Comparison of ENCODE assay signal across 7 cellular contexts in the genomic region with DNA sequence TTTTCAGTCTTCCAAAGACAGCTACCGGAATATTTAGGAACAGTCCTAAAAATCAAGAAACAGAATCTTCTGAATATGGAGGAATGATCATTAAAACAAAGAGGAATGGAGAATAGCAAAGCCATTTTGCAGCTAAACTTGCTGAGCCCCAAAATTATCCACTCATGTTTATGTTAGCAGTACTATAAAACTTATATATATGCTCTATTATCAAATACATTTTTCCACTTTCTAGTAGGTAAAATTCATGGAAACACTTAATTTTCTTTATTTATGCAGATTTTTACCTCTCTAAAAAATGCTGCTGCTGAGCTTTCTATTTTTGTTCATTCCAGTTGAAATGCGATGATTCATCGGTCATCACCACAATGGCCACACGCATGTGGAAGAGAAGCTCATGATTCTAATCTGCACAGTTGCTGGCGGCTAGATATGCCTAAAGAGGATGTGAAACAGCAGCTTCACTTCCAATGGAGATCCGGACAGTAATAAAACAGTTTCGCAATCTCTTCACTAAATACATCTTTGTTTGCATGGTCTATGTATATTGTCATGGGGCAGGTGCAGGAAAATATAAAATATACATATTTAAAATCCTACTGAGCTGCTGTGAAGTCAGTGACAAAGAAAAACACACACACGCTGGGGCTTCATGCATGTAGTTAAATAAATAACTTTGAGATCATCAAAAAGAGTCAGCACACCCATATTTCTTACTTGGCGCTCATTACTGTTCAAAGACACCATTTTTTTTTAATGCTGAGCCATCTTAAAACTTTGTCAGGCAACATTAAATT.
A peak's percentile ranks its signal among the peaks of the same experiment; 100 is the strongest.
DNase-seq lines count a peak whose midpoint lies in the region; ATAC-seq and TF ChIP-seq lines count a peak whose summit lies in the region.

No MANE protein-coding gene starts in this region.

- H3K79me2 ChIP-seq in MM.1S (ENCODE audit: low read length): no peaks in the 10 kb centered on the region

- ATAC-seq in GM18511 (IDR thresholded peaks at IDR 0.05; ENCODE audit: unreplicated experiment) (peak; percentile 98), HG02642 (IDR thresholded peaks at IDR 0.05; ENCODE audit: poor library complexity, unreplicated experiment) (peak; percentile 93)

- H3K4me3 ChIP-seq in MM.1S (ENCODE audit: low read length): no peak overlapping the region

- peaks cover 33% of the 10 kb centered on the region for H3K4me1 ChIP-seq in MM.1S (ENCODE audit: low read length)

- no peak for TF ChIP-seq CTCF in MM.1S (IDR thresholded peaks at IDR 0.05; ENCODE audit: low read length)

- peak overlapping the region; percentile 59 for H3K27ac ChIP-seq in MM.1S (ENCODE audit: low read length)

- H3K4me2 ChIP-seq in MM.1S (ENCODE audit: low read depth, low read length): peak overlapping the region; percentile 44; the same call in 1 of the 2 replicates

- no peak overlapping the region; the same call in 1 of the 2 replicates for H3K9ac ChIP-seq in MM.1S (ENCODE audit: low read length)

- H2AFZ ChIP-seq in MM.1S (ENCODE audit: low read length): 0 out of 2 replicates have a peak overlapping the region, but pooled peaks have one; percentile 7

- DNase-seq in MM.1S (peak; percentile 94), amniotic epithelial cell (ENCODE audit: low read depth) (peak; percentile 96), midbrain (lab: John Stamatoyannopoulos, UW) (peak; percentile 8), NCI-H2107 treated with DMSO at 0.1 percent for 48 hours (lab: John Stamatoyannopoulos, UW; ENCODE audit: unreplicated experiment) (no peak)
- DNase-seq in activated naive CD4-positive, alpha-beta T cell treated with Interleukin-2 at 50 U/mL for 16 hours: no peak

- H3K9me3 ChIP-seq in MM.1S (replicated peaks; ENCODE audit: insufficient read depth, low read length): no peaks in the 10 kb centered on the region

- no peaks in the 10 kb centered on the region for H3K27me3 ChIP-seq in MM.1S (replicated peaks; ENCODE audit: insufficient read depth, low read length)

- H4K20me1 ChIP-seq in MM.1S (ENCODE audit: insufficient read depth, low read length): no peaks in the 10 kb centered on the region

- peaks cover 8% of the 10 kb centered on the region for H3F3A ChIP-seq in MM.1S (ENCODE audit: insufficient read depth, low read length)

- H3K36me3 ChIP-seq in MM.1S (replicated peaks; ENCODE audit: insufficient read depth, low read length): no peaks in the 10 kb centered on the region

- H3K9me2 ChIP-seq in MM.1S (replicated peaks; ENCODE audit: insufficient read depth, low read length): no peaks in the 10 kb centered on the region

Comparison
In these comparisons a context has a peak if more than half of its experiments do, and no peak if none do; other contexts are left out.
1. DNase-seq: peak in MM.1S (single experiment), amniotic epithelial cell (single experiment) and midbrain (single experiment); none in NCI-H2107 treated with DMSO at 0.1 percent for 48 hours (single experiment) and activated naive CD4-positive, alpha-beta T cell treated with Interleukin-2 at 50 U/mL for 16 hours (single experiment).